In the genomic region with DNA sequence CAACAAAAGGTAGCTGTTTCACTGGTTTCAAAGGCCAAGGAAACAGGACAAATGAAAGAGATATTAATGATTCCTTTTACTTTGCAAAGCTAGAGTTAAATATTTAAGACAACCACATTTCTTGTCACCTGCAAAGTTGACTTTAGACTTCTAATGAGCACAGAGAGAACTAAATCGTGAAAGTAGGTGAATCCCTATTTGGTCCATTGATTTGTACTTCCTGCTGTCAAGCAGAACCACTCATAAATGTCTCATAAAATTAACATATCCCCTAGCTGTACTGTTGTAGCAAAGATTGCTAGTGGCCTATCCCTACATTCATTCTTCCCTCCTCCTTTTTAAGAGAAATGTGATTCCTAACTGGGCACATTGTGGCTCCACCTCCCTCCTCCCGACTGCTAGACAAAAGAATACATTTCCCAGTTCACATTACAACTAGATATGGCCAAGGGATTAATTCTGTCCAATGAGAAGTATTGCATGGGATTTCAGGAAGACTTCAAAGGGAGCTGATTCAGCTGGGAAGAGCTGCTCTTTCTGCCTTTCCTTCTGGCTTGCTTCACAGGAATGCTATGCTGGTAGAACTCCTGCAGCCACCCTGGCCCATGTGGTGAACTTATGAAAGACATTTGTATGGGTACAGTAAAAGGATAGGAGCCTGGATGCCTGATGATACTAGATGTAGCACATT, we compare ENCODE assay signal across 18 cellular contexts.
A peak's percentile ranks its signal among the peaks of the same experiment; 100 is the strongest.
DNase-seq lines count a peak whose midpoint lies in the region; ATAC-seq and TF ChIP-seq lines count a peak whose summit lies in the region.
"Had no signal": no experiment of that assay in that cellular context is flagged by ENCODE, and none has a peak within 500 bp of the region (broad histone marks: within the 10 kb centered on the region; RNA-seq: fewer than 3 reads in every experiment).

No MANE protein-coding gene starts in this region.

- CTCF ChIA-PET in MCF 10A (lab: Yijun Ruan, JAX) = interaction anchor here (1.2 kb wide), 1 partner anchor 82 kb away, joined by 3 read pairs; no protein-coding TSS in a partner anchor
- CTCF ChIA-PET in mammary epithelial cell (lab: Charles Lee; ENCODE audit: low non-redundant PET) = no interaction called here

- intact Hi-C loops in MCF 10A (cut with micrococcal nuclease) (no loop called here), mammary epithelial cell (cut with micrococcal nuclease) (no loop called here)

- DNase-seq in MCF 10A (ENCODE audit: unreplicated experiment) (peak; percentile 8), mammary epithelial cell (no peak), fibroblast of gingiva (ENCODE audit: low read depth) (peak; percentile 42), NCI-H2081 treated with DMSO at 0.1 percent for 48 hours (lab: John Stamatoyannopoulos, UW) (no peak), NCI-H2196 treated with DMSO at 0.1 percent for 48 hours (lab: John Stamatoyannopoulos, UW; ENCODE audit: unreplicated experiment) (no peak)
- no peak for DNase-seq in activated T-cell treated with anti-CD3 and anti-CD28 coated beads, Interleukin-2, amount 50 U/mL, for 1 hour
- DNase-seq: activated CD4-positive, alpha-beta T cell treated with anti-CD3 and anti-CD28 coated beads, Interleukin-2, amount 50 U/mL, for 48 hours; activated naive CD4-positive, alpha-beta T cell; colonic mucosa; left ventricle myocardium superior; NCI-H1436 treated with DMSO at 0.1 percent for 48 hours; ovary; stimulated activated CD4-positive, alpha-beta T cell treated with anti-CD3 and anti-CD28 coated beads, Interleukin-2, amount 100 ng/mL, for 48 hours; stomach; T-helper 17 cell had no signal

- H3K27ac Mint-ChIP-seq in MCF 10A (ENCODE audit: low read depth, unreplicated experiment) = no peak overlapping the region
- H3K27ac Mint-ChIP-seq: T-helper 17 cell had no signal

- POLR2A ChIA-PET in MCF 10A (lab: Yijun Ruan, JAX) = no interaction called here

- H3K4me3 Mint-ChIP-seq in MCF 10A (ENCODE audit: unreplicated experiment) = no peak overlapping the region
- H3K4me3 Mint-ChIP-seq: T-helper 17 cell had no signal

- dilution Hi-C loops in mammary epithelial cell (cut with HindIII; ENCODE audit: low sequenced_read_pairs) = no loop called here

- no peak overlapping the region for H3K27ac ChIP-seq in mammary epithelial cell (ENCODE audit: insufficient read depth, low read depth, low read length)
- H3K27ac ChIP-seq: A549, colonic mucosa, ovary, stomach had no signal

- H3K4me3 ChIP-seq in mammary epithelial cell (replicated peaks in 1 of 3; ENCODE audit: insufficient read depth in 1 of 3, low read depth in 2 of 3, low read length in 3 of 3) = no peak overlapping the region
- H3K4me3 ChIP-seq: A549, colonic mucosa, ovary, stomach had no signal

- no peak overlapping the region for H2AFZ ChIP-seq in mammary epithelial cell (ENCODE audit: low read depth, low read length)

- no peaks in the 10 kb centered on the region for H3K36me3 ChIP-seq in mammary epithelial cell (ENCODE audit: insufficient read depth, low read length)
- H3K36me3 ChIP-seq: colonic mucosa, ovary, stomach had no signal

- ATAC-seq in HG03354 (IDR thresholded peaks at IDR 0.05; ENCODE audit: poor library complexity, severe bottlenecking, unreplicated experiment) (peak; percentile 61), GM21737 (IDR thresholded peaks at IDR 0.05; ENCODE audit: unreplicated experiment) (no peak)
- ATAC-seq: left ventricle myocardium superior, T-helper 17 cell had no signal

- no peaks in the 10 kb centered on the region for H4K20me1 ChIP-seq in mammary epithelial cell (ENCODE audit: insufficient read depth, low read length)

- TF ChIP-seq CTCF in MCF 10A (IDR thresholded peaks at IDR 0.05; ENCODE audit: unreplicated experiment) (no peak), mammary epithelial cell (conservative IDR thresholded peaks at IDR 0.05 in 1 of 2, IDR thresholded peaks at IDR 0.05 in 1 of 2; ENCODE audit: extremely low read depth in 1 of 2, insufficient read depth in 1 of 2, low read depth in 1 of 2, low read length in 2 of 2) (no peak)

- H3K9me3 ChIP-seq in mammary epithelial cell (replicated peaks; ENCODE audit: insufficient read depth, low read length) = no peaks in the 10 kb centered on the region
- H3K9me3 ChIP-seq: A549, colonic mucosa, ovary, stomach had no signal

- no peaks in the 10 kb centered on the region for H3K27me3 Mint-ChIP-seq in MCF 10A (ENCODE audit: insufficient read depth, unreplicated experiment)
- H3K27me3 Mint-ChIP-seq: T-helper 17 cell had no signal

- no peaks in the 10 kb centered on the region for H3K4me1 Mint-ChIP-seq in MCF 10A (ENCODE audit: insufficient read depth, unreplicated experiment)
- H3K4me1 Mint-ChIP-seq: T-helper 17 cell had no signal

- no TSS peak for BruUV-seq in MCF 10A (replicated peaks; lab: Mats Ljungman, UMichigan)
- BruUV-seq in mammary epithelial cell (replicated peaks; lab: Mats Ljungman, UMichigan) = no TSS peak

- H3K9ac ChIP-seq in mammary epithelial cell (ENCODE audit: insufficient read depth, low read length) = no peak overlapping the region

- peaks cover 3% of the 10 kb centered on the region for H3K4me1 ChIP-seq in mammary epithelial cell (ENCODE audit: insufficient read depth, low read length)
- H3K4me1 ChIP-seq: A549, colonic mucosa, stomach had no signal

- H3K27me3 ChIP-seq in mammary epithelial cell (ENCODE audit: insufficient read depth, low read length) = no peaks in the 10 kb centered on the region
- H3K27me3 ChIP-seq: colonic mucosa, ovary, stomach had no signal

- in situ Hi-C loops in mammary epithelial cell (cut with MboI; ENCODE audit: low sequenced_read_pairs in 2 of 2) = no loop called here

- no peak overlapping the region for H3K4me2 ChIP-seq in mammary epithelial cell (ENCODE audit: insufficient read depth, low read depth, low read length)
- H3K4me2 ChIP-seq: A549 had no signal

- no peaks in the 10 kb centered on the region for H3K9me3 Mint-ChIP-seq in MCF 10A (ENCODE audit: unreplicated experiment)

- H3K36me3 Mint-ChIP-seq in MCF 10A (ENCODE audit: insufficient read depth, unreplicated experiment) = no peaks in the 10 kb centered on the region

- 85% methylated on average over 2 of the region's 2 CpGs for WGBS in mammary epithelial cell (ENCODE audit: low coverage, missing lambda C conversion rate)

- no peaks in the 10 kb centered on the region for H3K79me2 ChIP-seq in mammary epithelial cell (ENCODE audit: insufficient read depth, low read length)

Comparison
In these comparisons a context has a peak if more than half of its experiments do, and no peak if none do; other contexts are left out.
1. DNase-seq: peak in MCF 10A (single experiment) and fibroblast of gingiva (single experiment); none in mammary epithelial cell (single experiment), activated T-cell treated with anti-CD3 and anti-CD28 coated beads, Interleukin-2, amount 50 U/mL, for 1 hour (single experiment), NCI-H2081 treated with DMSO at 0.1 percent for 48 hours (single experiment) and NCI-H2196 treated with DMSO at 0.1 percent for 48 hours (single experiment).